In genomic region chr20:44039147-44039546, GRCh38 we compare ENCODE assay signal across 16 cellular contexts.
DNase-seq lines count a peak whose midpoint lies in the region; ATAC-seq and TF ChIP-seq lines count a peak whose summit lies in the region.
"Had no signal": no experiment of that assay in that cellular context is flagged by ENCODE, and none has a peak within 500 bp of the region (broad histone marks: within the 10 kb centered on the region; RNA-seq: fewer than 3 reads in every experiment).

No MANE protein-coding gene starts in this region.

- H3K4me1 ChIP-seq in osteoblast (ENCODE audit: insufficient read depth, low read length) = no peaks in the 10 kb centered on the region

- H3K79me2 ChIP-seq in osteoblast (ENCODE audit: insufficient read depth, low read length) = no peaks in the 10 kb centered on the region

- H3K27me3 Mint-ChIP-seq in activated CD4-positive, alpha-beta memory T cell treated with anti-CD3 and anti-CD28 coated beads for 36 hours = peaks cover 4% of the 10 kb centered on the region
- peaks cover 80% of the 10 kb centered on the region for H3K27me3 Mint-ChIP-seq in activated CD4-positive, alpha-beta memory T cell treated with anti-CD3 and anti-CD28 coated beads, Interleukin-2, amount 10 ng/mL, durations not matched to agents 7 days and 5 days
- peaks cover 46% of the 10 kb centered on the region for H3K27me3 Mint-ChIP-seq in stimulated activated naive CD8-positive, alpha-beta T cell treated with anti-CD3 and anti-CD28 coated beads, Interleukin-15, amount 100 ng/mL, for 72 hours
- H3K27me3 Mint-ChIP-seq: CD4-positive, alpha-beta T cell had no signal

- intact Hi-C loops in activated CD4-positive, alpha-beta memory T cell treated with anti-CD3 and anti-CD28 coated beads for 36 hours (cut with micrococcal nuclease) = no loop called here

- POLR2A ChIA-PET in activated CD4-positive, alpha-beta memory T cell treated with anti-CD3 and anti-CD28 coated beads for 36 hours (lab: Charles Lee) = no interaction called here
- POLR2A ChIA-PET in activated CD4-positive, alpha-beta memory T cell treated with anti-CD3 and anti-CD28 coated beads, Interleukin-2, amount 10 ng/mL, durations not matched to agents 7 days and 5 days (lab: Charles Lee) = no interaction called here

- ATAC-seq in stimulated activated naive CD8-positive, alpha-beta T cell treated with anti-CD3 and anti-CD28 coated beads, Interleukin-15, Interleukin-2, amounts not matched to agents 100 U/mL and 50 U/mL, for 24 hours = no peak
- no peak for ATAC-seq in stimulated activated naive CD8-positive, alpha-beta T cell treated with anti-CD3 and anti-CD28 coated beads, Interleukin-15, amount 100 ng/mL, for 72 hours
- no peak for ATAC-seq in HG03039 (IDR thresholded peaks at IDR 0.05; ENCODE audit: unreplicated experiment)

- CTCF ChIA-PET in activated CD4-positive, alpha-beta memory T cell treated with anti-CD3 and anti-CD28 coated beads for 36 hours (lab: Charles Lee) = no interaction called here
- CTCF ChIA-PET in activated CD4-positive, alpha-beta memory T cell treated with anti-CD3 and anti-CD28 coated beads, Interleukin-2, amount 10 ng/mL, durations not matched to agents 7 days and 5 days (lab: Charles Lee) = no interaction called here

- H3K36me3 ChIP-seq in osteoblast (ENCODE audit: insufficient read depth, low read length) = no peaks in the 10 kb centered on the region

- peak overlapping the region; percentile 48 for H3K4me2 ChIP-seq in osteoblast (ENCODE audit: insufficient read depth, low read length)

- no peaks in the 10 kb centered on the region for H3K4me1 Mint-ChIP-seq in activated CD4-positive, alpha-beta memory T cell treated with anti-CD3 and anti-CD28 coated beads for 36 hours (ENCODE audit: low read depth)
- peaks cover 8% of the 10 kb centered on the region for H3K4me1 Mint-ChIP-seq in activated CD4-positive, alpha-beta memory T cell treated with anti-CD3 and anti-CD28 coated beads, Interleukin-2, amount 10 ng/mL, durations not matched to agents 7 days and 5 days
- H3K4me1 Mint-ChIP-seq in stimulated activated naive CD8-positive, alpha-beta T cell treated with anti-CD3 and anti-CD28 coated beads, Interleukin-15, amount 100 ng/mL, for 72 hours = peaks cover 18% of the 10 kb centered on the region
- H3K4me1 Mint-ChIP-seq: B cell had no signal

- no peak for DNase-seq in activated CD4-positive, alpha-beta memory T cell treated with anti-CD3 and anti-CD28 coated beads for 36 hours
- DNase-seq in activated CD4-positive, alpha-beta memory T cell treated with anti-CD3 and anti-CD28 coated beads, Interleukin-2, amount 10 ng/mL, durations not matched to agents 7 days and 5 days = no peak
- DNase-seq in stimulated activated naive CD8-positive, alpha-beta T cell treated with anti-CD3 and anti-CD28 coated beads, Interleukin-15, Interleukin-2, amounts not matched to agents 100 U/mL and 50 U/mL, for 24 hours = peak; percentile 1
- no peak for DNase-seq in stimulated activated naive CD8-positive, alpha-beta T cell treated with anti-CD3 and anti-CD28 coated beads, Interleukin-15, amount 100 ng/mL, for 72 hours
- DNase-seq in osteoblast (ENCODE audit: insufficient read length, low spot score, missing footprints) (peak; percentile 38), NCI-H1105 (lab: John Stamatoyannopoulos, UW) (no peak), NCI-H748 treated with DMSO at 0.1 percent for 48 hours (lab: John Stamatoyannopoulos, UW) (no peak)
- DNase-seq: CD4-positive, alpha-beta T cell; EL; HFFc6; NCI-H526 treated with DMSO at 0.1 percent for 48 hours; NK-92 treated with Interleukin-12 subunit alpha and Interleukin-12 subunit beta, amount 100 ng/mL, for 24 hours; RPMI8226 had no signal

- no peak overlapping the region for H2AFZ ChIP-seq in osteoblast (ENCODE audit: low read length)

- no peaks in the 10 kb centered on the region for H3K9me3 ChIP-seq in osteoblast (ENCODE audit: low read depth, low read length)

- no peak for TF ChIP-seq CTCF in osteoblast (IDR thresholded peaks at IDR 0.05; ENCODE audit: extremely low read depth, low read depth, low read length)

- H3K27ac Mint-ChIP-seq in activated CD4-positive, alpha-beta memory T cell treated with anti-CD3 and anti-CD28 coated beads for 36 hours = peak overlapping the region; percentile 2
- no peak overlapping the region for H3K27ac Mint-ChIP-seq in activated CD4-positive, alpha-beta memory T cell treated with anti-CD3 and anti-CD28 coated beads, Interleukin-2, amount 10 ng/mL, durations not matched to agents 7 days and 5 days
- H3K27ac Mint-ChIP-seq in stimulated activated naive CD8-positive, alpha-beta T cell treated with anti-CD3 and anti-CD28 coated beads, Interleukin-15, amount 100 ng/mL, for 72 hours = peak overlapping the region in 1 of 2 donors; percentile 87
- H3K27ac Mint-ChIP-seq: B cell; CD4-positive, alpha-beta T cell; HFFc6 had no signal

- H3K27me3 ChIP-seq in osteoblast (ENCODE audit: insufficient read depth, low read length) = peaks cover 34% of the 10 kb centered on the region

- no peaks in the 10 kb centered on the region for H3K9me3 Mint-ChIP-seq in activated CD4-positive, alpha-beta memory T cell treated with anti-CD3 and anti-CD28 coated beads for 36 hours
- no peaks in the 10 kb centered on the region for H3K9me3 Mint-ChIP-seq in activated CD4-positive, alpha-beta memory T cell treated with anti-CD3 and anti-CD28 coated beads, Interleukin-2, amount 10 ng/mL, durations not matched to agents 7 days and 5 days
- H3K9me3 Mint-ChIP-seq in stimulated activated naive CD8-positive, alpha-beta T cell treated with anti-CD3 and anti-CD28 coated beads, Interleukin-15, amount 100 ng/mL, for 72 hours = peaks cover 0 to 8% of the 10 kb centered on the region in 2 donors
- H3K9me3 Mint-ChIP-seq: CD4-positive, alpha-beta T cell; HFFc6 had no signal

- no peaks in the 10 kb centered on the region for H3K36me3 Mint-ChIP-seq in activated CD4-positive, alpha-beta memory T cell treated with anti-CD3 and anti-CD28 coated beads for 36 hours
- H3K36me3 Mint-ChIP-seq in activated CD4-positive, alpha-beta memory T cell treated with anti-CD3 and anti-CD28 coated beads, Interleukin-2, amount 10 ng/mL, durations not matched to agents 7 days and 5 days (ENCODE audit: low read depth) = peaks cover 3% of the 10 kb centered on the region

- no peak overlapping the region for H3K4me3 ChIP-seq in osteoblast (ENCODE audit: insufficient read depth, low read length)

- no peaks in the 10 kb centered on the region for H4K20me1 ChIP-seq in osteoblast (ENCODE audit: insufficient read depth, low read length)

- H3K4me3 Mint-ChIP-seq in activated CD4-positive, alpha-beta memory T cell treated with anti-CD3 and anti-CD28 coated beads for 36 hours = no peak overlapping the region
- H3K4me3 Mint-ChIP-seq in activated CD4-positive, alpha-beta memory T cell treated with anti-CD3 and anti-CD28 coated beads, Interleukin-2, amount 10 ng/mL, durations not matched to agents 7 days and 5 days = no peak overlapping the region
- no peak overlapping the region for H3K4me3 Mint-ChIP-seq in stimulated activated naive CD8-positive, alpha-beta T cell treated with anti-CD3 and anti-CD28 coated beads, Interleukin-15, amount 100 ng/mL, for 72 hours
- H3K4me3 Mint-ChIP-seq: B cell; CD4-positive, alpha-beta T cell; HFFc6 had no signal

- H3K27ac ChIP-seq in osteoblast (ENCODE audit: low read depth, low read length) = no peak overlapping the region
- H3K27ac ChIP-seq: 22Rv1 had no signal

Comparison
In these comparisons a context has a peak if more than half of its experiments do, and no peak if none do; other contexts are left out.
1. DNase-seq: peak in stimulated activated naive CD8-positive, alpha-beta T cell treated with anti-CD3 and anti-CD28 coated beads, Interleukin-15, Interleukin-2, amounts not matched to agents 100 U/mL and 50 U/mL, for 24 hours (single experiment) and osteoblast (single experiment); none in activated CD4-positive, alpha-beta memory T cell treated with anti-CD3 and anti-CD28 coated beads for 36 hours (single experiment), activated CD4-positive, alpha-beta memory T cell treated with anti-CD3 and anti-CD28 coated beads, Interleukin-2, amount 10 ng/mL, durations not matched to agents 7 days and 5 days (single experiment), stimulated activated naive CD8-positive, alpha-beta T cell treated with anti-CD3 and anti-CD28 coated beads, Interleukin-15, amount 100 ng/mL, for 72 hours (0 of 2), NCI-H1105 (single experiment) and NCI-H748 treated with DMSO at 0.1 percent for 48 hours (single experiment).